1 cellular context compared by ENCODE assay signal in the genomic region with DNA sequence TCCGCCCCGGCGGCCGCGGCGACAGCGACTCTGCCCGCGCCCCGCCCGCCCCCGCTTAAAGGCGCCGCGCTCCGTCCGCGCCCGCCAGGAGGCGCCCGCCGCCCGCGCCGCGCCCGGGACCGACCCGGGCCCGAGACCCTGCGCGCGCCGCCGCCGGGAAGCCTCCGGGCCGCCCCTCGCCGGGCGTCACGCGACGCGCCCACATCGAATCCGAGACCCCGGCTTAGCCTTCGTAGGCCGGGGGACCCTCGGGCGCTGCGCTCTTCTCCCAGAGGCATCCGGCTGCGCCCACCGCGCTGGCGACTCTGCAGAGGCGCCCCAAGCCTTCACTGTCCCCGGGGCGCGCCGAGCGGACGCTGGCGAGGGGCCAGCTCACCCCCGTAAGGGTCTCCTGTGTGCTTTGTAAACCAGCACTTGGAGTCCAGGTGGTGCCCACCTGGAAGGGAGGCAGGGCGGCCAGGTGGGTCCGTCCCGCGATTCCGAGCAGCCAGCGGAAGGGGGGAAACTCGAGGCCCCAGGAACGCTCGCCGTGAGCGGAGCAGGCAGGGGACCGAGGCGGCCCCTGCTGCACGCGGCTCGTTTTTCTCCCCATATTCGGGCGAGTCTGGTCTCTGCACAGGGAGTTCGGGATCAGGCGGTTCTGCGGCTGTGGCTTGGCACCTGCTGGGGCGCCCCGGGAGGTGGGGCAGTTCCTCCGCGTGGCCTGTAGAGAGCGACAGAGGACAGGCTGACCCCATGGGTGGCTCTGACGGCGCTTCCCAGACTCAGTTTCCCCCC.
TF ChIP-seq lines count a peak whose summit lies in the region.

No MANE protein-coding gene starts in this region.

TF ChIP-seq in endothelial cell of umbilical vein, 7 proteins besides CTCF, POLR2A, EP300 and RAD21:
- no peak for TF ChIP-seq EZH2 (IDR thresholded peaks at IDR 0.05; ENCODE audit: borderline replicate concordance, low read depth, low read length, severe bottlenecking)
- TF ChIP-seq MYC (IDR thresholded peaks at IDR 0.05; ENCODE audit: low read depth, low read length), result no peak
- TF ChIP-seq, protein P1, sequence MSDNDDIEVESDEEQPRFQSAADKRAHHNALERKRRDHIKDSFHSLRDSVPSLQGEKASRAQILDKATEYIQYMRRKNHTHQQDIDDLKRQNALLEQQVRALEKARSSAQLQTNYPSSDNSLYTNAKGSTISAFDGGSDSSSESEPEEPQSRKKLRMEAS (IDR thresholded peaks at IDR 0.05; ENCODE audit: insufficient read depth, insufficient read length), result no peak
- no peak for TF ChIP-seq GATA2 (IDR thresholded peaks at IDR 0.05; ENCODE audit: insufficient read depth, insufficient read length, low read depth, low read length)
- TF ChIP-seq POLR2AphosphoS5 (IDR thresholded peaks at IDR 0.05; ENCODE audit: insufficient read depth, low read depth, low read length), result no peak
- TF ChIP-seq FOS (IDR thresholded peaks at IDR 0.05; ENCODE audit: borderline replicate concordance, insufficient read depth, low read length), result no peak
- no peak for TF ChIP-seq JUN (IDR thresholded peaks at IDR 0.05; ENCODE audit: borderline replicate concordance, insufficient read depth, insufficient read length, low read depth)
